Comparison of ENCODE assay signal across 1 cellular context in genomic region chrX:71365356-71365875, GRCh38.
A peak's percentile ranks its signal among the peaks of the same experiment; 100 is the strongest.
TF ChIP-seq lines count a peak whose summit lies in the region.

No MANE protein-coding gene starts in this region.

TF ChIP-seq in K562, 482 proteins besides CTCF, POLR2A, EP300 and RAD21 (continued from another document and continues in another):
- TF ChIP-seq ZBTB7A (IDR thresholded peaks at IDR 0.05; ENCODE audit: borderline replicate concordance, control insufficient read depth, low read depth, low read length), result no peak
- no peak for TF ChIP-seq FOXA1 (IDR thresholded peaks at IDR 0.05; ENCODE audit: borderline replicate concordance)
- TF ChIP-seq TCF3 (CRISPR knock-in tag; IDR thresholded peaks at IDR 0.05), result no peak
- TF ChIP-seq, protein P1, sequence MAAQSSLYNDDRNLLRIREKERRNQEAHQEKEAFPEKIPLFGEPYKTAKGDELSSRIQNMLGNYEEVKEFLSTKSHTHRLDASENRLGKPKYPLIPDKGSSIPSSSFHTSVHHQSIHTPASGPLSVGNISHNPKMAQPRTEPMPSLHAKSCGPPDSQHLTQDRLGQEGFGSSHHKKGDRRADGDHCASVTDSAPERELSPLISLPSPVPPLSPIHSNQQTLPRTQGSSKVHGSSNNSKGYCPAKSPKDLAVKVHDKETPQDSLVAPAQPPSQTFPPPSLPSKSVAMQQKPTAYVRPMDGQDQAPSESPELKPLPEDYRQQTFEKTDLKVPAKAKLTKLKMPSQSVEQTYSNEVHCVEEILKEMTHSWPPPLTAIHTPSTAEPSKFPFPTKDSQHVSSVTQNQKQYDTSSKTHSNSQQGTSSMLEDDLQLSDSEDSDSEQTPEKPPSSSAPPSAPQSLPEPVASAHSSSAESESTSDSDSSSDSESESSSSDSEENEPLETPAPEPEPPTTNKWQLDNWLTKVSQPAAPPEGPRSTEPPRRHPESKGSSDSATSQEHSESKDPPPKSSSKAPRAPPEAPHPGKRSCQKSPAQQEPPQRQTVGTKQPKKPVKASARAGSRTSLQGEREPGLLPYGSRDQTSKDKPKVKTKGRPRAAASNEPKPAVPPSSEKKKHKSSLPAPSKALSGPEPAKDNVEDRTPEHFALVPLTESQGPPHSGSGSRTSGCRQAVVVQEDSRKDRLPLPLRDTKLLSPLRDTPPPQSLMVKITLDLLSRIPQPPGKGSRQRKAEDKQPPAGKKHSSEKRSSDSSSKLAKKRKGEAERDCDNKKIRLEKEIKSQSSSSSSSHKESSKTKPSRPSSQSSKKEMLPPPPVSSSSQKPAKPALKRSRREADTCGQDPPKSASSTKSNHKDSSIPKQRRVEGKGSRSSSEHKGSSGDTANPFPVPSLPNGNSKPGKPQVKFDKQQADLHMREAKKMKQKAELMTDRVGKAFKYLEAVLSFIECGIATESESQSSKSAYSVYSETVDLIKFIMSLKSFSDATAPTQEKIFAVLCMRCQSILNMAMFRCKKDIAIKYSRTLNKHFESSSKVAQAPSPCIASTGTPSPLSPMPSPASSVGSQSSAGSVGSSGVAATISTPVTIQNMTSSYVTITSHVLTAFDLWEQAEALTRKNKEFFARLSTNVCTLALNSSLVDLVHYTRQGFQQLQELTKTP (IDR thresholded peaks at IDR 0.05; ENCODE audit: low read depth in 1 of 2, partially characterized antibody in 2 of 2), result no peak
- no peak for TF ChIP-seq ZKSCAN1 (IDR thresholded peaks at IDR 0.05; ENCODE audit: low read depth, low read length)
- TF ChIP-seq TRIM24 (IDR thresholded peaks at IDR 0.05), result no peak
- TF ChIP-seq, protein P2, sequence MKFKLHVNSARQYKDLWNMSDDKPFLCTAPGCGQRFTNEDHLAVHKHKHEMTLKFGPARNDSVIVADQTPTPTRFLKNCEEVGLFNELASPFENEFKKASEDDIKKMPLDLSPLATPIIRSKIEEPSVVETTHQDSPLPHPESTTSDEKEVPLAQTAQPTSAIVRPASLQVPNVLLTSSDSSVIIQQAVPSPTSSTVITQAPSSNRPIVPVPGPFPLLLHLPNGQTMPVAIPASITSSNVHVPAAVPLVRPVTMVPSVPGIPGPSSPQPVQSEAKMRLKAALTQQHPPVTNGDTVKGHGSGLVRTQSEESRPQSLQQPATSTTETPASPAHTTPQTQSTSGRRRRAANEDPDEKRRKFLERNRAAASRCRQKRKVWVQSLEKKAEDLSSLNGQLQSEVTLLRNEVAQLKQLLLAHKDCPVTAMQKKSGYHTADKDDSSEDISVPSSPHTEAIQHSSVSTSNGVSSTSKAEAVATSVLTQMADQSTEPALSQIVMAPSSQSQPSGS (CRISPR knock-in tag; IDR thresholded peaks at IDR 0.05), result no peak
- TF ChIP-seq SAP30 (IDR thresholded peaks at IDR 0.05; ENCODE audit: borderline replicate concordance, insufficient read depth, low read depth, low read length, poor library complexity, severe bottlenecking), result no peak
- TF ChIP-seq FUS (optimal IDR thresholded peaks at IDR 0.05; ENCODE audit: low read depth, low read length), result no peak
- TF ChIP-seq KLF10 (CRISPR knock-in tag; IDR thresholded peaks at IDR 0.05), result no peak
- TF ChIP-seq FOXO4 (CRISPR knock-in tag; IDR thresholded peaks at IDR 0.05), result no peak
- no peak for TF ChIP-seq PKNOX1 (IDR thresholded peaks at IDR 0.05)
- no peak; the same call in 1 of the 2 replicates for TF ChIP-seq POLR2H (tag; IDR thresholded peaks at IDR 0.05; ENCODE audit: low read depth)
- TF ChIP-seq CREB5 (CRISPR knock-in tag; IDR thresholded peaks at IDR 0.05), result no peak
- TF ChIP-seq, protein P3, sequence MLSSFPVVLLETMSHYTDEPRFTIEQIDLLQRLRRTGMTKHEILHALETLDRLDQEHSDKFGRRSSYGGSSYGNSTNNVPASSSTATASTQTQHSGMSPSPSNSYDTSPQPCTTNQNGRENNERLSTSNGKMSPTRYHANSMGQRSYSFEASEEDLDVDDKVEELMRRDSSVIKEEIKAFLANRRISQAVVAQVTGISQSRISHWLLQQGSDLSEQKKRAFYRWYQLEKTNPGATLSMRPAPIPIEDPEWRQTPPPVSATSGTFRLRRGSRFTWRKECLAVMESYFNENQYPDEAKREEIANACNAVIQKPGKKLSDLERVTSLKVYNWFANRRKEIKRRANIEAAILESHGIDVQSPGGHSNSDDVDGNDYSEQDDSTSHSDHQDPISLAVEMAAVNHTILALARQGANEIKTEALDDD (IDR thresholded peaks at IDR 0.05), result no peak
- no peak for TF ChIP-seq RBM34 (IDR thresholded peaks at IDR 0.05; ENCODE audit: borderline replicate concordance, insufficient read depth, low read length)
- no peak for TF ChIP-seq ZNF316 (IDR thresholded peaks at IDR 0.05)
- TF ChIP-seq ZBTB33 (CRISPR knock-in tag; IDR thresholded peaks at IDR 0.05), result 0 out of 2 replicates have a peak, but pooled peaks have one; percentile 21
- TF ChIP-seq CHCHD3 (CRISPR knock-in tag; IDR thresholded peaks at IDR 0.05), result no peak
- no peak for TF ChIP-seq ZSCAN32 (CRISPR knock-in tag; IDR thresholded peaks at IDR 0.05)
- no peak for TF ChIP-seq STAG1 (CRISPR knock-in tag; IDR thresholded peaks at IDR 0.05; ENCODE audit: borderline replicate concordance)
- TF ChIP-seq HMGXB4 (CRISPR knock-in tag; IDR thresholded peaks at IDR 0.05), result no peak
- TF ChIP-seq HDGF (IDR thresholded peaks at IDR 0.05), result no peak
- TF ChIP-seq PHF20 (IDR thresholded peaks at IDR 0.05; ENCODE audit: partially characterized antibody), result peak; percentile 80
- TF ChIP-seq, protein P4, sequence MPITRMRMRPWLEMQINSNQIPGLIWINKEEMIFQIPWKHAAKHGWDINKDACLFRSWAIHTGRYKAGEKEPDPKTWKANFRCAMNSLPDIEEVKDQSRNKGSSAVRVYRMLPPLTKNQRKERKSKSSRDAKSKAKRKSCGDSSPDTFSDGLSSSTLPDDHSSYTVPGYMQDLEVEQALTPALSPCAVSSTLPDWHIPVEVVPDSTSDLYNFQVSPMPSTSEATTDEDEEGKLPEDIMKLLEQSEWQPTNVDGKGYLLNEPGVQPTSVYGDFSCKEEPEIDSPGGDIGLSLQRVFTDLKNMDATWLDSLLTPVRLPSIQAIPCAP (CRISPR knock-in tag; IDR thresholded peaks at IDR 0.05; ENCODE audit: borderline replicate concordance), result no peak
- no peak for TF ChIP-seq YBX1 (IDR thresholded peaks at IDR 0.05)
- TF ChIP-seq ZNF696 (CRISPR knock-in tag; conservative IDR thresholded peaks at IDR 0.05), result no peak
- no peak for TF ChIP-seq MBD2 (IDR thresholded peaks at IDR 0.05; ENCODE audit: borderline replicate concordance, low read depth)
- TF ChIP-seq ZNF668 (CRISPR knock-in tag; IDR thresholded peaks at IDR 0.05), result no peak
- TF ChIP-seq ZNF324 (CRISPR knock-in tag; IDR thresholded peaks at IDR 0.05), result no peak
- no peak for TF ChIP-seq ZNF140 (CRISPR knock-in tag; IDR thresholded peaks at IDR 0.05)
- TF ChIP-seq E4F1 (CRISPR knock-in tag; IDR thresholded peaks at IDR 0.05; ENCODE audit: borderline replicate concordance), result 0 out of 2 replicates have a peak, but pooled peaks have one; percentile 40
- TF ChIP-seq EHMT2 (IDR thresholded peaks at IDR 0.05), result no peak
- TF ChIP-seq, protein P5, sequence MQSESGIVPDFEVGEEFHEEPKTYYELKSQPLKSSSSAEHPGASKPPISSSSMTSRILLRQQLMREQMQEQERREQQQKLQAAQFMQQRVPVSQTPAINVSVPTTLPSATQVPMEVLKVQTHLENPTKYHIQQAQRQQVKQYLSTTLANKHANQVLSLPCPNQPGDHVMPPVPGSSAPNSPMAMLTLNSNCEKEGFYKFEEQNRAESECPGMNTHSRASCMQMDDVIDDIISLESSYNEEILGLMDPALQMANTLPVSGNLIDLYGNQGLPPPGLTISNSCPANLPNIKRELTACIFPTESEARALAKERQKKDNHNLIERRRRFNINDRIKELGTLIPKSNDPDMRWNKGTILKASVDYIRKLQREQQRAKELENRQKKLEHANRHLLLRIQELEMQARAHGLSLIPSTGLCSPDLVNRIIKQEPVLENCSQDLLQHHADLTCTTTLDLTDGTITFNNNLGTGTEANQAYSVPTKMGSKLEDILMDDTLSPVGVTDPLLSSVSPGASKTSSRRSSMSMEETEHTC (IDR thresholded peaks at IDR 0.05), result no peak
- no peak for TF ChIP-seq SMAD2 (IDR thresholded peaks at IDR 0.05; ENCODE audit: low read depth, low read length)
- TF ChIP-seq KAT2B (IDR thresholded peaks at IDR 0.05; ENCODE audit: low read depth, low read length), result no peak
- TF ChIP-seq GTF2E2 (tag; IDR thresholded peaks at IDR 0.05), result peak; percentile 58; the same call in 1 of the 2 replicates
- TF ChIP-seq ZNF77 (CRISPR knock-in tag; IDR thresholded peaks at IDR 0.05), result no peak
- no peak for TF ChIP-seq RBM17 (IDR thresholded peaks at IDR 0.05; ENCODE audit: borderline replicate concordance, low read depth, low read length)
- 0 out of 2 replicates have a peak, but pooled peaks have one; percentile 37 for TF ChIP-seq ZNF212 (CRISPR knock-in tag; IDR thresholded peaks at IDR 0.05)
- no peak for TF ChIP-seq ZNF24 (IDR thresholded peaks at IDR 0.05)
- TF ChIP-seq CREM (IDR thresholded peaks at IDR 0.05; ENCODE audit: low read depth), result no peak
- TF ChIP-seq KAT8 (IDR thresholded peaks at IDR 0.05; ENCODE audit: low read depth), result no peak
- no peak for TF ChIP-seq ZNF384 (IDR thresholded peaks at IDR 0.05; ENCODE audit: low read depth, low read length)
- no peak for TF ChIP-seq ELF1 (tag; IDR thresholded peaks at IDR 0.05)
